In the genomic region with DNA sequence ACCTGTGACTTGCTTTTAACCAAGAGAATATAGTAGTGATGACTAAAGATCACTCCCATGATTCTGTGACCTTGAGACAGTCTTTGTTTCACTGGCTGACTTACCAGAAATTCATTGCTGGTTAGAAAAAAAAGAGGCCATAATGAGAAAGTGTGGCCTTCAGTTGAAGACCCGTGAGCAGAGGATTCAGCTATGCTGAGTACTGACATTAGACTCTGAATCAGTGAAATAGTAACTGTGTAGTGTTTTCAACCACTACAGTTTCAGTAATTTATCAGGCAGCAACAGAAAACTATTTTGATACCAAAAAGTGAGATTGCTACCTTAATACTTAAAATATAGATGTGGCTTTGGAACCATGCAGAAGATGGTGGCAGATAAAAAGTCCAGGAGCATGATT, we compare ENCODE assay signal across 31 cellular contexts.
A peak's percentile ranks its signal among the peaks of the same experiment; 100 is the strongest.
DNase-seq lines count a peak whose midpoint lies in the region; ATAC-seq, FAIRE-seq and TF ChIP-seq lines count a peak whose summit lies in the region.
"Had no signal": no experiment of that assay in that cellular context is flagged by ENCODE, and none has a peak within 500 bp of the region (broad histone marks: within the 10 kb centered on the region; RNA-seq: fewer than 3 reads in every experiment).

No MANE protein-coding gene starts in this region.

- H3K9me3 Mint-ChIP-seq in Caco-2 (ENCODE audit: unreplicated experiment) = no peaks in the 10 kb centered on the region
- H3K9me3 Mint-ChIP-seq: activated naive CD8-positive, alpha-beta T cell treated with anti-CD3 and anti-CD28 coated beads for 36 hours; endodermal cell; stimulated activated naive B cell treated with anti-CD40 and anti-IgM and Interleukin-4, amounts not matched to agents 10 μg/mL and 1 μg/mL and 100 μg/mL, for 72 hours had no signal

- H3K79me1 ChIP-seq in H1 (ENCODE audit: low read depth, low read length) = no peaks in the 10 kb centered on the region

- ATAC-seq in GM21526 (IDR thresholded peaks at IDR 0.05; ENCODE audit: low FRiP score, unreplicated experiment) = peak; percentile 76
- ATAC-seq: activated CD4-positive, alpha-beta T cell treated with anti-CD3 and anti-CD28 coated beads for 36 hours; activated CD8-positive, alpha-beta T cell treated with anti-CD3 and anti-CD28 coated beads, Interleukin-2, amount 10 ng/mL, durations not matched to agents 7 days and 5 days; gastroesophageal sphincter; left lobe of liver; sciatic nerve; stimulated activated naive B cell treated with anti-CD40 and anti-IgM and Interleukin-4, amounts not matched to agents 10 μg/mL and 1 μg/mL and 100 μg/mL, for 72 hours had no signal

- H3K23me2 ChIP-seq in H1 (ENCODE audit: low read depth, low read length) = no peaks in the 10 kb centered on the region

- TF ChIP-seq POLR2A in H1 (IDR thresholded peaks at IDR 0.05; ENCODE audit: control extremely low read depth in 1 of 2, low read depth in 2 of 2, low read length in 2 of 2) (no peak), transverse colon (IDR thresholded peaks at IDR 0.05) (no peak)

- no TSS peak for BruUV-seq in Caco-2 (replicated peaks; lab: Mats Ljungman, UMichigan)

- H3K27me3 Mint-ChIP-seq in Caco-2 (ENCODE audit: insufficient read depth, unreplicated experiment) = no peaks in the 10 kb centered on the region
- H3K27me3 Mint-ChIP-seq: activated CD4-positive, alpha-beta T cell treated with anti-CD3 and anti-CD28 coated beads for 36 hours; activated naive CD8-positive, alpha-beta T cell treated with anti-CD3 and anti-CD28 coated beads for 36 hours; stimulated activated naive B cell treated with anti-CD40 and anti-IgM and Interleukin-4, amounts not matched to agents 10 μg/mL and 1 μg/mL and 100 μg/mL, for 72 hours had no signal

- H2AFZ ChIP-seq in KMS-11 (ENCODE audit: low read depth) (peak overlapping the region; percentile 14), H1 (ENCODE audit: low read length) (0 out of 2 replicates have a peak overlapping the region, but pooled peaks have one; percentile 18)

- H3K4me3 Mint-ChIP-seq in Caco-2 (ENCODE audit: unreplicated experiment) = no peak overlapping the region
- H3K4me3 Mint-ChIP-seq: activated CD4-positive, alpha-beta T cell treated with anti-CD3 and anti-CD28 coated beads for 36 hours; activated CD8-positive, alpha-beta T cell treated with anti-CD3 and anti-CD28 coated beads, Interleukin-2, amount 10 ng/mL, durations not matched to agents 7 days and 5 days; activated naive CD8-positive, alpha-beta T cell treated with anti-CD3 and anti-CD28 coated beads for 36 hours; endodermal cell; stimulated activated naive B cell treated with anti-CD40 and anti-IgM and Interleukin-4, amounts not matched to agents 10 μg/mL and 1 μg/mL and 100 μg/mL, for 72 hours had no signal

- intact Hi-C loops in Caco-2 (cut with micrococcal nuclease; ENCODE audit: unreplicated experiment) = no loop called here
- intact Hi-C loops in transverse colon (cut with DNase I; ENCODE audit: low total_unique reads) = no loop called here

- H3K27me3 ChIP-seq in KMS-11 (ENCODE audit: insufficient read depth, low read depth) (no peaks in the 10 kb centered on the region), H1 (replicated peaks in 1 of 4; ENCODE audit: control insufficient read depth in 3 of 4, extremely low read depth in 1 of 4, insufficient read depth in 3 of 4, low read length in 3 of 4) (no peaks in the 10 kb centered on the region), Caco-2 (replicated peaks; ENCODE audit: control insufficient read depth, insufficient read depth, low read length) (no peaks in the 10 kb centered on the region), transverse colon (no peaks in the 10 kb centered on the region)
- H3K27me3 ChIP-seq: ascending aorta, esophagus squamous epithelium, gastroesophageal sphincter, suprapubic skin had no signal

- no peak overlapping the region for H3K14ac ChIP-seq in H1 (ENCODE audit: insufficient read length)

- H2BK15ac ChIP-seq in H1 (ENCODE audit: low read length) = no peak overlapping the region

- no peak overlapping the region for H4K5ac ChIP-seq in H1 (ENCODE audit: insufficient read length, low read depth, low read length)

- TF ChIP-seq EP300 in H1 (IDR thresholded peaks at IDR 0.05; ENCODE audit: borderline replicate concordance in 1 of 2, low read depth in 2 of 2, low read length in 2 of 2) = no peak
- no peak for TF ChIP-seq EP300 in transverse colon (IDR thresholded peaks at IDR 0.05; ENCODE audit: low read depth)

- H3K9me3 ChIP-seq in H1 (ENCODE audit: insufficient read depth in 2 of 2, low read depth in 1 of 2, low read length in 1 of 2) (no peaks in the 10 kb centered on the region), Caco-2 (no peaks in the 10 kb centered on the region), transverse colon (no peaks in the 10 kb centered on the region)
- H3K9me3 ChIP-seq: ascending aorta, esophagus squamous epithelium, gastroesophageal sphincter, suprapubic skin had no signal

- no peak overlapping the region for H3K4ac ChIP-seq in H1 (replicated peaks; ENCODE audit: insufficient read length, low read depth, low read length)

- WGBS in H1 (ENCODE audit: extremely low coverage in 1 of 2, insufficient coverage in 1 of 2, insufficient read length in 1 of 2, insufficient replicate concordance in 2 of 2, low coverage in 1 of 2, low lambda C conversion rate in 2 of 2, missing lambda C conversion rate in 1 of 2), 2 experiments = 68% methylated on average over 1 of the region's 1 CpG; no CpG with 5 or more reads in 1 of the 2 experiments
- WGBS in transverse colon (ENCODE audit: low coverage in 1 of 2), 2 donors = 43 to 72% methylated on average over 1 of the region's 1 CpG

- peak overlapping the region; percentile 13; the same call in 1 of the 2 replicates for H3K9ac ChIP-seq in KMS-11
- H3K9ac ChIP-seq in H1 (replicated peaks in 1 of 4; ENCODE audit: extremely low read depth in 1 of 4, low read depth in 3 of 4, low read length in 3 of 4) = no peak overlapping the region

- H3K4me3 ChIP-seq in KMS-11 (IDR thresholded peaks at IDR 0.05; ENCODE audit: insufficient read depth, low read depth, low read length) = no peak overlapping the region
- no peak overlapping the region for H3K4me3 ChIP-seq in H1 (ENCODE audit: extremely low read depth in 1 of 4, insufficient read depth in 2 of 4, low read depth in 3 of 4, low read length in 4 of 4)
- no peak overlapping the region for H3K4me3 ChIP-seq in Caco-2 (ENCODE audit: low read depth, low read length)
- H3K4me3 ChIP-seq in transverse colon = no peak overlapping the region
- H3K4me3 ChIP-seq: ascending aorta, esophagus squamous epithelium, gastroesophageal sphincter, suprapubic skin had no signal

- TF ChIP-seq CTCF in KMS-11 (conservative IDR thresholded peaks at IDR 0.05; ENCODE audit: low read depth, low read length) (no peak), H1 (IDR thresholded peaks at IDR 0.05; ENCODE audit: control extremely low read depth in 1 of 3, insufficient read depth in 1 of 3, low read depth in 1 of 3, low read length in 3 of 3) (no peak), Caco-2 (IDR thresholded peaks at IDR 0.05; ENCODE audit: insufficient read depth in 1 of 2, low read depth in 1 of 2, low read length in 1 of 2, severe bottlenecking in 1 of 2, unreplicated experiment in 1 of 2) (no peak), transverse colon (IDR thresholded peaks at IDR 0.05) (no peak)

- no peak overlapping the region for H3K56ac ChIP-seq in H1 (replicated peaks; ENCODE audit: insufficient read length, low read depth, low read length)

- no peak overlapping the region for H2BK5ac ChIP-seq in H1 (ENCODE audit: low read depth, low read length)

- H2BK120ac ChIP-seq in H1 (replicated peaks; ENCODE audit: low read depth, low read length) = no peak overlapping the region

- no peak overlapping the region for H4K91ac ChIP-seq in H1 (replicated peaks; ENCODE audit: insufficient read length, low read length)

- H2BK20ac ChIP-seq in H1 (ENCODE audit: low read length) = no peak overlapping the region

- H3K36me3 Mint-ChIP-seq in Caco-2 (ENCODE audit: insufficient read depth, unreplicated experiment) = no peaks in the 10 kb centered on the region
- H3K36me3 Mint-ChIP-seq: activated naive CD8-positive, alpha-beta T cell treated with anti-CD3 and anti-CD28 coated beads for 36 hours; stimulated activated naive B cell treated with anti-CD40 and anti-IgM and Interleukin-4, amounts not matched to agents 10 μg/mL and 1 μg/mL and 100 μg/mL, for 72 hours had no signal

- no peaks in the 10 kb centered on the region; the same call in 1 of the 2 replicates for H3K36me3 ChIP-seq in KMS-11 (ENCODE audit: insufficient read depth)
- no peaks in the 10 kb centered on the region for H3K36me3 ChIP-seq in H1 (ENCODE audit: control insufficient read depth in 2 of 4, insufficient read depth in 4 of 4, low read length in 3 of 4)
- H3K36me3 ChIP-seq in Caco-2 (ENCODE audit: control insufficient read depth, insufficient read depth, low read length) = no peaks in the 10 kb centered on the region
- H3K36me3 ChIP-seq in transverse colon = no peaks in the 10 kb centered on the region
- H3K36me3 ChIP-seq: ascending aorta, esophagus squamous epithelium, gastroesophageal sphincter, suprapubic skin had no signal

- in situ Hi-C loops in transverse colon (cut with MboI; ENCODE audit: low pct_ligation_motif_present in 1 of 4, low pct_unique_long_range_greater_than_20kb in 1 of 4, low sequenced_read_pairs in 3 of 4) = no loop called here

- no peak overlapping the region for H3K27ac Mint-ChIP-seq in Caco-2 (ENCODE audit: unreplicated experiment)
- H3K27ac Mint-ChIP-seq: activated CD4-positive, alpha-beta T cell treated with anti-CD3 and anti-CD28 coated beads for 36 hours; activated CD8-positive, alpha-beta T cell treated with anti-CD3 and anti-CD28 coated beads, Interleukin-2, amount 10 ng/mL, durations not matched to agents 7 days and 5 days; activated naive CD8-positive, alpha-beta T cell treated with anti-CD3 and anti-CD28 coated beads for 36 hours; endodermal cell; stimulated activated naive B cell treated with anti-CD40 and anti-IgM and Interleukin-4, amounts not matched to agents 10 μg/mL and 1 μg/mL and 100 μg/mL, for 72 hours had no signal

- POLR2A ChIA-PET in H1 (lab: Charles Lee; ENCODE audit: partially characterized antibody) = no interaction called here
- POLR2A ChIA-PET in Caco-2 (lab: Charles Lee) = no interaction called here

- no peaks in the 10 kb centered on the region for H4K20me1 ChIP-seq in KMS-11 (ENCODE audit: insufficient read depth)
- no peaks in the 10 kb centered on the region for H4K20me1 ChIP-seq in H1 (replicated peaks in 1 of 2; ENCODE audit: control insufficient read depth in 1 of 2, insufficient read depth in 2 of 2, low read length in 2 of 2)

- no peak overlapping the region for H3K18ac ChIP-seq in H1 (ENCODE audit: extremely low read depth, low read length)

- FAIRE-seq in H1 (lab: Jason Lieb, UNC) = no peak
- FAIRE-seq: H54 had no signal

- DNase-seq in H1 (ENCODE audit: low read depth in 1 of 2, low spot score in 2 of 2) (no peak), stromal cell of bone marrow (ENCODE audit: low read depth) (peak; percentile 14), NCI-H146 (lab: John Stamatoyannopoulos, UW) (no peak), Caco-2 (no peak), transverse colon (no peak)
- DNase-seq: activated CD4-positive, alpha-beta T cell treated with anti-CD3 and anti-CD28 coated beads for 36 hours; activated CD8-positive, alpha-beta T cell treated with anti-CD3 and anti-CD28 coated beads, Interleukin-2, amount 10 ng/mL, durations not matched to agents 7 days and 5 days; activated effector memory CD4-positive, alpha-beta T cell treated with Interleukin-2 at 50 U/mL for 16 hours; activated naive CD8-positive, alpha-beta T cell treated with anti-CD3 and anti-CD28 coated beads for 36 hours; activated T-cell treated with anti-CD3 and anti-CD28 coated beads for 4 hours; C1 segment of cervical spinal cord; caudate nucleus; cortex of kidney; DMS79; endodermal cell; esophagus squamous epithelium; GDM1; mesenchymal stem cell; NCI-H1092 treated with DMSO at 0.1 percent for 48 hours; NCI-H2029; NCI-H526; stimulated activated naive B cell treated with anti-CD40 and anti-IgM and Interleukin-4, amounts not matched to agents 10 μg/mL and 1 μg/mL and 100 μg/mL, for 72 hours had no signal

- no peak overlapping the region for H2BK12ac ChIP-seq in H1 (ENCODE audit: low read depth, low read length)

- H3K27ac ChIP-seq in KMS-11 (peak overlapping the region; percentile 59), H1 (ENCODE audit: low read depth, low read length) (no peak overlapping the region), transverse colon (no peak overlapping the region)
- H3K27ac ChIP-seq: ascending aorta, esophagus squamous epithelium, gastroesophageal sphincter, RWPE1, suprapubic skin had no signal

- H3K4me2 ChIP-seq in KMS-11 (peak overlapping the region; percentile 47), H1 (ENCODE audit: insufficient read depth in 1 of 2, low read depth in 2 of 2, low read length in 2 of 2) (no peak overlapping the region)

- H3K23ac ChIP-seq in H1 (ENCODE audit: insufficient read length) = no peak overlapping the region

- H3K79me2 ChIP-seq in KMS-11 (ENCODE audit: insufficient read depth, low read depth) (no peaks in the 10 kb centered on the region), H1 (ENCODE audit: control insufficient read depth in 1 of 2, insufficient read depth in 2 of 2, low read length in 2 of 2) (no peaks in the 10 kb centered on the region)

- H3K4me1 ChIP-seq in KMS-11 (ENCODE audit: low read depth, poor library complexity, severe bottlenecking) (peaks cover 77% of the 10 kb centered on the region), H1 (replicated peaks in 1 of 4; ENCODE audit: control insufficient read depth in 3 of 4, insufficient read depth in 4 of 4, low read length in 3 of 4) (no peaks in the 10 kb centered on the region), Caco-2 (no peaks in the 10 kb centered on the region), transverse colon (no peaks in the 10 kb centered on the region)
- H3K4me1 ChIP-seq: ascending aorta, esophagus squamous epithelium, gastroesophageal sphincter, suprapubic skin had no signal

- no peak overlapping the region for H2AK5ac ChIP-seq in H1 (ENCODE audit: low read depth, low read length)

- no peak for TF ChIP-seq RAD21 in H1 (IDR thresholded peaks at IDR 0.05 in 1 of 2, conservative IDR thresholded peaks at IDR 0.05 in 1 of 2; ENCODE audit: low read depth in 2 of 2, low read length in 2 of 2)

- H3K4me1 Mint-ChIP-seq in Caco-2 (ENCODE audit: low read depth, unreplicated experiment) = no peaks in the 10 kb centered on the region
- H3K4me1 Mint-ChIP-seq: activated CD4-positive, alpha-beta T cell treated with anti-CD3 and anti-CD28 coated beads for 36 hours; activated naive CD8-positive, alpha-beta T cell treated with anti-CD3 and anti-CD28 coated beads for 36 hours; endodermal cell; stimulated activated naive B cell treated with anti-CD40 and anti-IgM and Interleukin-4, amounts not matched to agents 10 μg/mL and 1 μg/mL and 100 μg/mL, for 72 hours had no signal

- CTCF ChIA-PET in H1 (lab: Charles Lee; ENCODE audit: partially characterized antibody) (no interaction called here), Caco-2 (lab: Charles Lee) (no interaction called here)

- H4K8ac ChIP-seq in H1 (ENCODE audit: extremely low read depth, insufficient read depth, low read length) = no peak overlapping the region
